In genomic region chr2:1305357-1305756, GRCh38 we compare ENCODE assay signal across 17 cellular contexts.
DNase-seq lines count a peak whose midpoint lies in the region; ATAC-seq and TF ChIP-seq lines count a peak whose summit lies in the region.
"Had no signal": no experiment of that assay in that cellular context is flagged by ENCODE, and none has a peak within 500 bp of the region (broad histone marks: within the 10 kb centered on the region; RNA-seq: fewer than 3 reads in every experiment).

No MANE protein-coding gene starts in this region.

- H3K36me3 Mint-ChIP-seq in glutamatergic neuron (ENCODE audit: unreplicated experiment) (no peaks in the 10 kb centered on the region), osteocyte (ENCODE audit: unreplicated experiment) (no peaks in the 10 kb centered on the region)

- H3K4me3 Mint-ChIP-seq in glutamatergic neuron (ENCODE audit: unreplicated experiment) (peak overlapping the region; percentile 13), osteocyte (ENCODE audit: unreplicated experiment) (no peak overlapping the region)
- H3K4me3 Mint-ChIP-seq: B cell; CD4-positive, alpha-beta T cell; CD8-positive, alpha-beta T cell had no signal

- H3K9me3 Mint-ChIP-seq in glutamatergic neuron (ENCODE audit: unreplicated experiment): peaks cover 11% of the 10 kb centered on the region
- no peaks in the 10 kb centered on the region for H3K9me3 Mint-ChIP-seq in osteocyte (ENCODE audit: unreplicated experiment)
- H3K9me3 Mint-ChIP-seq: CD8-positive, alpha-beta T cell had no signal

- peaks cover 25% of the 10 kb centered on the region for H3K4me1 Mint-ChIP-seq in glutamatergic neuron (ENCODE audit: low read depth, unreplicated experiment)
- H3K4me1 Mint-ChIP-seq in osteocyte (ENCODE audit: unreplicated experiment): no peaks in the 10 kb centered on the region

- H3K27ac Mint-ChIP-seq in glutamatergic neuron (ENCODE audit: unreplicated experiment) (peak overlapping the region; percentile 40), osteocyte (ENCODE audit: unreplicated experiment) (no peak overlapping the region)
- H3K27ac Mint-ChIP-seq: B cell; CD4-positive, alpha-beta T cell; CD8-positive, alpha-beta T cell had no signal

- no peak overlapping the region for H3K27ac ChIP-seq in caudate nucleus (ENCODE audit: low read depth, low read length)
- H3K27ac ChIP-seq: 22Rv1, A549, C4-2B had no signal

- ATAC-seq in GM19395 (IDR thresholded peaks at IDR 0.05; ENCODE audit: unreplicated experiment): no peak
- ATAC-seq: A549; CD8-positive, alpha-beta T cell had no signal

- peaks cover 12% of the 10 kb centered on the region for H3K27me3 Mint-ChIP-seq in glutamatergic neuron (ENCODE audit: unreplicated experiment)
- H3K27me3 Mint-ChIP-seq in osteocyte (ENCODE audit: unreplicated experiment): no peaks in the 10 kb centered on the region
- H3K27me3 Mint-ChIP-seq: B cell; CD4-positive, alpha-beta T cell had no signal

- no peak for TF ChIP-seq CTCF in glutamatergic neuron (IDR thresholded peaks at IDR 0.05; ENCODE audit: partially characterized antibody, unreplicated experiment)
- no peak for TF ChIP-seq CTCF in osteocyte (IDR thresholded peaks at IDR 0.05)

- DNase-seq in NCI-H524 (lab: John Stamatoyannopoulos, UW): peak; percentile 37 to 72
- DNase-seq in NCI-H524 treated with DMSO at 0.1 percent for 48 hours (lab: John Stamatoyannopoulos, UW): no peak
- DNase-seq in glutamatergic neuron: no peak
- DNase-seq in osteocyte (ENCODE audit: extremely low spot score, unreplicated experiment): peak; percentile 34
- no peak for DNase-seq in caudate nucleus (lab: John Stamatoyannopoulos, UW)
- DNase-seq: AML-193; Caco-2; Calu3; CD4-positive, alpha-beta T cell; CD8-positive, alpha-beta T cell; DMS79 treated with DMSO at 0.1 percent for 48 hours; GF-D8 had no signal

Comparison
In these comparisons a context has a peak if more than half of its experiments do, and no peak if none do; other contexts are left out.
1. DNase-seq: peak in NCI-H524 (2 of 2) and osteocyte (single experiment); none in NCI-H524 treated with DMSO at 0.1 percent for 48 hours (single experiment), glutamatergic neuron (single experiment) and caudate nucleus (0 of 61).